Comparison of ENCODE assay signal across 13 cellular contexts in the genomic region with DNA sequence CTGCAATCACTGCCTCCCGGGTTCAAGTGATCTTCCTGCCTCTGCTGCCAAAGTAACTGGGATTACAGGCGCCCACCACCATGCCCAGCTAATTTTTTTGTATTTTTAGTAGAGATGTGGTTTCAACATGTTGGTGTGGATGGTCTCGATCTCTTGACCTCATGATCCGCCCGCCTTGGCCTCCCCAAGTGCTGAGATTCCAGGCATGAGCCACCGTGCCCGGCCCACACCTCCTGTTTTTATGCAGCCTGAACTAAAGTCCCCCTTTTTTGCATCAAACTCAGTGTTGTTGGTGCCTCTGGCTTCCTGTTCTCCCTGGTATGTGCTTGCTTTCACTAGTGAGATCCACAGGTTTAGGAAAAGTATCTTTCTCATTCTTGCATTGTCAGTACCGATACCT. TPM values are rescaled to one million over a fixed set of nuclear protein-coding genes. Genes with fewer than 3 reads are reported as not detected.
A peak's percentile ranks its signal among the peaks of the same experiment; 100 is the strongest.
DNase-seq lines count a peak whose midpoint lies in the region; ATAC-seq and TF ChIP-seq lines count a peak whose summit lies in the region.
"Had no signal": no experiment of that assay in that cellular context is flagged by ENCODE, and none has a peak within 500 bp of the region (broad histone marks: within the 10 kb centered on the region; RNA-seq: fewer than 3 reads in every experiment).

No MANE protein-coding gene starts in this region.

- no peak for DNase-seq in activated CD4-positive, alpha-beta T cell treated with anti-CD3 and anti-CD28 coated beads, Interleukin-2, amount 10 ng/mL, durations not matched to agents 7 days and 5 days
- no peak for DNase-seq in activated CD4-positive, alpha-beta T cell treated with anti-CD3 and anti-CD28 coated beads, Interleukin-2, amount 50 U/mL, for 1 hour
- no peak for DNase-seq in CD8-positive, alpha-beta memory T cell
- DNase-seq in activated T-helper 1 cell treated with anti-CD3 and anti-CD28 coated beads, Interleukin-12 subunit alpha, Interleukin-12 subunit beta, Interleukin-2, Interleukin-4 antibody, amounts not matched to agents 30 ng/mL and 10 ng/mL and 1 ng/mL, durations not matched to agents 14 hours and 24 hours and 36 hours (ENCODE audit: low spot score): no peak
- DNase-seq in nephron progenitor cell (no peak), iPS-NIHi11 (ENCODE audit: low spot score) (no peak)
- DNase-seq: NCI-H1436 treated with DMSO at 0.1 percent for 48 hours; stimulated activated naive CD4-positive, alpha-beta T cell; trophoblast cell had no signal

- intact Hi-C loops in activated T-helper 1 cell treated with anti-CD3 and anti-CD28 coated beads, Interleukin-12 subunit alpha, Interleukin-12 subunit beta, Interleukin-2, Interleukin-4 antibody, amounts not matched to agents 30 ng/mL and 10 ng/mL and 1 ng/mL, durations not matched to agents 14 hours and 24 hours and 36 hours (cut with micrococcal nuclease): no loop called here

- peaks cover 61% of the 10 kb centered on the region for H3K4me1 Mint-ChIP-seq in activated CD4-positive, alpha-beta T cell treated with anti-CD3 and anti-CD28 coated beads, Interleukin-2, amount 10 ng/mL, durations not matched to agents 7 days and 5 days
- peaks cover 70 to 90% (median 79%) of the 10 kb centered on the region in 3 donors for H3K4me1 Mint-ChIP-seq in CD8-positive, alpha-beta memory T cell
- peaks cover 57% of the 10 kb centered on the region for H3K4me1 Mint-ChIP-seq in activated T-helper 1 cell treated with anti-CD3 and anti-CD28 coated beads, Interleukin-12 subunit alpha, Interleukin-12 subunit beta, Interleukin-2, Interleukin-4 antibody, amounts not matched to agents 30 ng/mL and 10 ng/mL and 1 ng/mL, durations not matched to agents 14 hours and 24 hours and 36 hours (ENCODE audit: low read depth)
- peaks cover 60% of the 10 kb centered on the region for H3K4me1 Mint-ChIP-seq in nephron progenitor cell

- H3K27ac ChIP-seq in CD8-positive, alpha-beta memory T cell (ENCODE audit: low read depth, low read length): no peak overlapping the region
- H3K27ac ChIP-seq: cardiac muscle cell had no signal

- peaks cover 26% of the 10 kb centered on the region for H3K4me1 ChIP-seq in CD8-positive, alpha-beta memory T cell (ENCODE audit: insufficient read depth, low read length)

- no peaks in the 10 kb centered on the region for H3K9me3 Mint-ChIP-seq in activated CD4-positive, alpha-beta T cell treated with anti-CD3 and anti-CD28 coated beads, Interleukin-2, amount 10 ng/mL, durations not matched to agents 7 days and 5 days
- H3K9me3 Mint-ChIP-seq in CD8-positive, alpha-beta memory T cell: no peaks in the 10 kb centered on the region
- H3K9me3 Mint-ChIP-seq in activated T-helper 1 cell treated with anti-CD3 and anti-CD28 coated beads, Interleukin-12 subunit alpha, Interleukin-12 subunit beta, Interleukin-2, Interleukin-4 antibody, amounts not matched to agents 30 ng/mL and 10 ng/mL and 1 ng/mL, durations not matched to agents 14 hours and 24 hours and 36 hours: no peaks in the 10 kb centered on the region
- H3K9me3 Mint-ChIP-seq in nephron progenitor cell: no peaks in the 10 kb centered on the region
- H3K9me3 Mint-ChIP-seq: WTC11 had no signal

- H3K9me3 ChIP-seq in CD8-positive, alpha-beta memory T cell (ENCODE audit: low read length): no peaks in the 10 kb centered on the region

- H3K36me3 ChIP-seq in CD8-positive, alpha-beta memory T cell (ENCODE audit: insufficient read depth, low read length): no peaks in the 10 kb centered on the region
- H3K36me3 ChIP-seq: cardiac muscle cell had no signal

- no peak for ATAC-seq in activated CD4-positive, CD25-positive, alpha-beta regulatory T cell treated with anti-CD3 and anti-CD28 coated beads, Interleukin-2, amount 50 U/mL, for 24 hours
- no peak for ATAC-seq in GM21381 (IDR thresholded peaks at IDR 0.05; ENCODE audit: unreplicated experiment)
- ATAC-seq: WTC11 had no signal

- POLR2A ChIA-PET in activated CD4-positive, alpha-beta T cell treated with anti-CD3 and anti-CD28 coated beads, Interleukin-2, amount 10 ng/mL, durations not matched to agents 7 days and 5 days (lab: Charles Lee): no interaction called here
- POLR2A ChIA-PET in CD8-positive, alpha-beta memory T cell (lab: Charles Lee): no interaction called here

- peaks cover 26% of the 10 kb centered on the region for H3K36me3 Mint-ChIP-seq in activated CD4-positive, alpha-beta T cell treated with anti-CD3 and anti-CD28 coated beads, Interleukin-2, amount 10 ng/mL, durations not matched to agents 7 days and 5 days (ENCODE audit: low read depth)
- peaks cover 0 to 62% (median 5%) of the 10 kb centered on the region in 3 donors for H3K36me3 Mint-ChIP-seq in CD8-positive, alpha-beta memory T cell
- peaks cover 32% of the 10 kb centered on the region for H3K36me3 Mint-ChIP-seq in activated T-helper 1 cell treated with anti-CD3 and anti-CD28 coated beads, Interleukin-12 subunit alpha, Interleukin-12 subunit beta, Interleukin-2, Interleukin-4 antibody, amounts not matched to agents 30 ng/mL and 10 ng/mL and 1 ng/mL, durations not matched to agents 14 hours and 24 hours and 36 hours (ENCODE audit: low read depth)
- no peaks in the 10 kb centered on the region for H3K36me3 Mint-ChIP-seq in nephron progenitor cell (ENCODE audit: low read depth)

- H3K27ac Mint-ChIP-seq in activated CD4-positive, alpha-beta T cell treated with anti-CD3 and anti-CD28 coated beads, Interleukin-2, amount 10 ng/mL, durations not matched to agents 7 days and 5 days: peak overlapping the region; percentile 27
- peak overlapping the region; percentile 17 to 92 (median 84) for H3K27ac Mint-ChIP-seq in CD8-positive, alpha-beta memory T cell
- peak overlapping the region; percentile 65 for H3K27ac Mint-ChIP-seq in activated T-helper 1 cell treated with anti-CD3 and anti-CD28 coated beads, Interleukin-12 subunit alpha, Interleukin-12 subunit beta, Interleukin-2, Interleukin-4 antibody, amounts not matched to agents 30 ng/mL and 10 ng/mL and 1 ng/mL, durations not matched to agents 14 hours and 24 hours and 36 hours
- H3K27ac Mint-ChIP-seq in nephron progenitor cell: peak overlapping the region; percentile 47
- H3K27ac Mint-ChIP-seq: WTC11 had no signal

- H3K27me3 ChIP-seq in CD8-positive, alpha-beta memory T cell (ENCODE audit: insufficient read depth, low read length, poor library complexity, severe bottlenecking): no peaks in the 10 kb centered on the region
- H3K27me3 ChIP-seq: cardiac muscle cell had no signal

- CTCF ChIA-PET in activated CD4-positive, alpha-beta T cell treated with anti-CD3 and anti-CD28 coated beads, Interleukin-2, amount 10 ng/mL, durations not matched to agents 7 days and 5 days (lab: Charles Lee): interaction anchor here (1.5 kb wide), 1 partner anchor 8 kb away, joined by 3 read pairs; no protein-coding TSS in a partner anchor
- CTCF ChIA-PET in CD8-positive, alpha-beta memory T cell (lab: Charles Lee): interaction anchor here (1.0 to 11.8 kb wide), 2 partner anchors 32 to 36 kb away, joined by 3 to 133 read pairs; no protein-coding TSS in a partner anchor

- no peaks in the 10 kb centered on the region for H3K27me3 Mint-ChIP-seq in activated CD4-positive, alpha-beta T cell treated with anti-CD3 and anti-CD28 coated beads, Interleukin-2, amount 10 ng/mL, durations not matched to agents 7 days and 5 days
- H3K27me3 Mint-ChIP-seq in CD8-positive, alpha-beta memory T cell: no peaks in the 10 kb centered on the region
- H3K27me3 Mint-ChIP-seq in activated T-helper 1 cell treated with anti-CD3 and anti-CD28 coated beads, Interleukin-12 subunit alpha, Interleukin-12 subunit beta, Interleukin-2, Interleukin-4 antibody, amounts not matched to agents 30 ng/mL and 10 ng/mL and 1 ng/mL, durations not matched to agents 14 hours and 24 hours and 36 hours (ENCODE audit: insufficient read depth): no peaks in the 10 kb centered on the region
- no peaks in the 10 kb centered on the region for H3K27me3 Mint-ChIP-seq in nephron progenitor cell (ENCODE audit: low read depth, poor library complexity)

- H3K4me3 ChIP-seq in CD8-positive, alpha-beta memory T cell (ENCODE audit: low read length): no peak overlapping the region
- H3K4me3 ChIP-seq: cardiac muscle cell had no signal

- no peak for TF ChIP-seq CTCF in nephron progenitor cell (IDR thresholded peaks at IDR 0.05)

- H3K4me3 Mint-ChIP-seq in activated CD4-positive, alpha-beta T cell treated with anti-CD3 and anti-CD28 coated beads, Interleukin-2, amount 10 ng/mL, durations not matched to agents 7 days and 5 days: no peak overlapping the region
- peak overlapping the region in 4 of 7 donors; percentile 20 to 68 (median 42) for H3K4me3 Mint-ChIP-seq in CD8-positive, alpha-beta memory T cell
- no peak overlapping the region for H3K4me3 Mint-ChIP-seq in activated T-helper 1 cell treated with anti-CD3 and anti-CD28 coated beads, Interleukin-12 subunit alpha, Interleukin-12 subunit beta, Interleukin-2, Interleukin-4 antibody, amounts not matched to agents 30 ng/mL and 10 ng/mL and 1 ng/mL, durations not matched to agents 14 hours and 24 hours and 36 hours
- no peak overlapping the region for H3K4me3 Mint-ChIP-seq in nephron progenitor cell
- H3K4me3 Mint-ChIP-seq: WTC11 had no signal

RNA-seq across cellular contexts. Expression of a gene that starts 4.2 kb away (rescaled TPM):
- 10 to 100 TPM; 34.1 to 39.2 TPM for total RNA-seq in activated CD4-positive, alpha-beta T cell treated with anti-CD3 and anti-CD28 coated beads, Interleukin-2, amount 10 ng/mL, durations not matched to agents 7 days and 5 days
- 10 to 100 TPM; 34.0 to 34.8 TPM for total RNA-seq in CD8-positive, alpha-beta memory T cell
- polyA plus RNA-seq in CD8-positive, alpha-beta memory T cell: 26.6 TPM
- 42.4 and 48.1 TPM in 2 replicates for total RNA-seq in activated T-helper 1 cell treated with anti-CD3 and anti-CD28 coated beads, Interleukin-12 subunit alpha, Interleukin-12 subunit beta, Interleukin-2, Interleukin-4 antibody, amounts not matched to agents 30 ng/mL and 10 ng/mL and 1 ng/mL, durations not matched to agents 14 hours and 24 hours and 36 hours

RNA-seq across cellular contexts. Expression of a gene that starts 28.6 kb away (rescaled TPM):
- total RNA-seq in activated CD4-positive, alpha-beta T cell treated with anti-CD3 and anti-CD28 coated beads, Interleukin-2, amount 10 ng/mL, durations not matched to agents 7 days and 5 days: 10 to 100 TPM; 41.8 to 47.1 TPM
- total RNA-seq in CD8-positive, alpha-beta memory T cell: 10 to 100 TPM; 64.3 to 64.5 TPM
- polyA plus RNA-seq in CD8-positive, alpha-beta memory T cell: 108 TPM
- 69.6 and 76.5 TPM in 2 replicates for total RNA-seq in activated T-helper 1 cell treated with anti-CD3 and anti-CD28 coated beads, Interleukin-12 subunit alpha, Interleukin-12 subunit beta, Interleukin-2, Interleukin-4 antibody, amounts not matched to agents 30 ng/mL and 10 ng/mL and 1 ng/mL, durations not matched to agents 14 hours and 24 hours and 36 hours

Comparison
In these comparisons a context has a peak if more than half of its experiments do, and no peak if none do; other contexts are left out.
1. H3K27ac Mint-ChIP-seq: peak in every context shown above with its lines; median percentile 84 in CD8-positive, alpha-beta memory T cell; 65 in activated T-helper 1 cell treated with anti-CD3 and anti-CD28 coated beads, Interleukin-12 subunit alpha, Interleukin-12 subunit beta, Interleukin-2, Interleukin-4 antibody, amounts not matched to agents 30 ng/mL and 10 ng/mL and 1 ng/mL, durations not matched to agents 14 hours and 24 hours and 36 hours; 47 in nephron progenitor cell; 27 in activated CD4-positive, alpha-beta T cell treated with anti-CD3 and anti-CD28 coated beads, Interleukin-2, amount 10 ng/mL, durations not matched to agents 7 days and 5 days.
2. H3K4me3 Mint-ChIP-seq: peak in CD8-positive, alpha-beta memory T cell (4 of 7); none in activated CD4-positive, alpha-beta T cell treated with anti-CD3 and anti-CD28 coated beads, Interleukin-2, amount 10 ng/mL, durations not matched to agents 7 days and 5 days (single experiment), activated T-helper 1 cell treated with anti-CD3 and anti-CD28 coated beads, Interleukin-12 subunit alpha, Interleukin-12 subunit beta, Interleukin-2, Interleukin-4 antibody, amounts not matched to agents 30 ng/mL and 10 ng/mL and 1 ng/mL, durations not matched to agents 14 hours and 24 hours and 36 hours (single experiment) and nephron progenitor cell (single experiment).